18 cellular contexts compared by ENCODE assay signal in genomic region chr13:66207610-66208009, GRCh38.
A peak's percentile ranks its signal among the peaks of the same experiment; 100 is the strongest.
DNase-seq lines count a peak whose midpoint lies in the region; TF ChIP-seq lines count a peak whose summit lies in the region.
"Had no signal": no experiment of that assay in that cellular context is flagged by ENCODE, and none has a peak within 500 bp of the region (broad histone marks: within the 10 kb centered on the region; RNA-seq: fewer than 3 reads in every experiment).

No MANE protein-coding gene starts in this region.

- peak overlapping the region; percentile 11 for H3K27ac Mint-ChIP-seq in nephron progenitor cell
- H3K27ac Mint-ChIP-seq: CD4-positive, CD25-positive, alpha-beta regulatory T cell; CD8-positive, alpha-beta memory T cell had no signal

- no peaks in the 10 kb centered on the region for H3K4me1 ChIP-seq in suprapubic skin
- H3K4me1 ChIP-seq: BE2C had no signal

- DNase-seq in GM04503 (ENCODE audit: low read depth): peak; percentile 2
- peak; percentile 8 for DNase-seq in amniotic epithelial cell (ENCODE audit: low read depth)
- no peak for DNase-seq in nephron progenitor cell
- no peak for DNase-seq in suprapubic skin (ENCODE audit: low spot score in 2 of 2)
- DNase-seq in NCI-H128 (lab: John Stamatoyannopoulos, UW; ENCODE audit: unreplicated experiment): no peak
- DNase-seq in stimulated activated CD4-positive, alpha-beta T cell treated with anti-CD3 and anti-CD28 coated beads, Interleukin-1b, Interleukin-23, amount 100 ng/mL, for 48 hours: no peak
- DNase-seq: ACHN; BE2C; C1 segment of cervical spinal cord; CD4-positive, CD25-positive, alpha-beta regulatory T cell; CD8-positive, alpha-beta memory T cell; COR-L47; DMS 273 treated with DMSO at 0.1 percent for 48 hours; GF-D8; GOT3; H7; IMR-90 had no signal

- H3K27ac ChIP-seq in suprapubic skin: no peak overlapping the region

- peaks cover 7% of the 10 kb centered on the region for H3K4me1 Mint-ChIP-seq in nephron progenitor cell
- H3K4me1 Mint-ChIP-seq: CD4-positive, CD25-positive, alpha-beta regulatory T cell; CD8-positive, alpha-beta memory T cell had no signal

- 19% methylated on average over 1 of the region's 1 CpG for WGBS in suprapubic skin

- H3K36me3 Mint-ChIP-seq in nephron progenitor cell (ENCODE audit: low read depth): no peaks in the 10 kb centered on the region
- H3K36me3 Mint-ChIP-seq: CD4-positive, CD25-positive, alpha-beta regulatory T cell; CD8-positive, alpha-beta memory T cell had no signal

- TF ChIP-seq CTCF in nephron progenitor cell (IDR thresholded peaks at IDR 0.05) (no peak), suprapubic skin (IDR thresholded peaks at IDR 0.05) (no peak)

- no peak overlapping the region for H3K4me3 Mint-ChIP-seq in nephron progenitor cell
- H3K4me3 Mint-ChIP-seq: CD4-positive, CD25-positive, alpha-beta regulatory T cell; CD8-positive, alpha-beta memory T cell had no signal

- no peaks in the 10 kb centered on the region for H3K36me3 ChIP-seq in suprapubic skin
- H3K36me3 ChIP-seq: BE2C had no signal

- no peak for TF ChIP-seq EP300 in suprapubic skin (IDR thresholded peaks at IDR 0.05)

- H3K9me3 ChIP-seq in suprapubic skin: no peaks in the 10 kb centered on the region
- H3K9me3 ChIP-seq: BE2C had no signal

- no peak overlapping the region for H3K4me3 ChIP-seq in suprapubic skin
- H3K4me3 ChIP-seq: GM12878 had no signal

- no peaks in the 10 kb centered on the region for H3K27me3 ChIP-seq in suprapubic skin
- H3K27me3 ChIP-seq: BE2C had no signal

- no peak for TF ChIP-seq POLR2A in suprapubic skin (IDR thresholded peaks at IDR 0.05)

- H3K9me3 Mint-ChIP-seq in nephron progenitor cell: no peaks in the 10 kb centered on the region

- no peaks in the 10 kb centered on the region for H3K27me3 Mint-ChIP-seq in nephron progenitor cell (ENCODE audit: low read depth, poor library complexity)
- H3K27me3 Mint-ChIP-seq: CD4-positive, CD25-positive, alpha-beta regulatory T cell; CD8-positive, alpha-beta memory T cell had no signal

Comparison
In these comparisons a context has a peak if more than half of its experiments do, and no peak if none do; other contexts are left out.
1. DNase-seq: peak in GM04503 (single experiment) and amniotic epithelial cell (single experiment); none in nephron progenitor cell (single experiment), suprapubic skin (0 of 2), NCI-H128 (single experiment) and stimulated activated CD4-positive, alpha-beta T cell treated with anti-CD3 and anti-CD28 coated beads, Interleukin-1b, Interleukin-23, amount 100 ng/mL, for 48 hours (single experiment).